ENCODE assay signal across 16 cellular contexts in the genomic region with DNA sequence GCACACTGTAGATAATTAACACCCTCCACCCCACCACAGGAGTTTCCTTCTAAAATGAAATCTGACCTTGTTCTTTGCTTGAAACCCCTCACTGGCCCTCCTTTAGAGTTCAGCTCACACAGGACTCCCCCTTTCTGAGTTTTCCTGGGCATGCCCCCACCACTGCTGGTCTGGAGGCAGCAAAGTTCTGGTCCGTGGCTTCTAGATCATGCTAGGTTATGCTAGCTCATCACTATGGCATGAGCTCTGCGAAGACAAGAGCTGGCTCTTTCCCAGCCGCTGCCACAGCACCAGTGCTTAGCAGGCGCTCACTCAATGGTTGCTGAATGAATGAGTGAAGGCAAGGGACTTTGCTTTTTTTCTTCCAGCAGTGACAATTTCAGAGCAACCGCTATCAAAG.
A peak's percentile ranks its signal among the peaks of the same experiment; 100 is the strongest.
DNase-seq lines count a peak whose midpoint lies in the region; ATAC-seq and TF ChIP-seq lines count a peak whose summit lies in the region.
"Had no signal": no experiment of that assay in that cellular context is flagged by ENCODE, and none has a peak within 500 bp of the region (broad histone marks: within the 10 kb centered on the region; RNA-seq: fewer than 3 reads in every experiment).

No MANE protein-coding gene starts in this region.

- ATAC-seq in HG02763 (IDR thresholded peaks at IDR 0.05; ENCODE audit: unreplicated experiment) = no peak
- ATAC-seq: activated naive CD8-positive, alpha-beta T cell treated with anti-CD3 and anti-CD28 coated beads, Interleukin-2, amount 50 U/mL, for 24 hours; activated T-cell treated with anti-CD3 and anti-CD28 coated beads, Interleukin-2, amount 50 U/mL, for 4 hours; HepG2 had no signal

- H3K27ac Mint-ChIP-seq in nephron progenitor cell = peak overlapping the region; percentile 68
- H3K27ac Mint-ChIP-seq: activated naive CD8-positive, alpha-beta T cell treated with anti-CD3 and anti-CD28 coated beads, Interleukin-2, amount 50 U/mL, for 24 hours had no signal

- no peak for TF ChIP-seq RAD21 in SK-N-SH (IDR thresholded peaks at IDR 0.05; ENCODE audit: low read length)

- no peaks in the 10 kb centered on the region for H3F3A ChIP-seq in SK-N-SH (replicated peaks; ENCODE audit: insufficient read depth)

- H3K4me2 ChIP-seq in SK-N-SH = no peak overlapping the region

- H3K27ac ChIP-seq in SK-N-SH (ENCODE audit: low read depth in 2 of 2, low read length in 1 of 2) (no peak overlapping the region), esophagus muscularis mucosa (replicated peaks in 1 of 4) (peak overlapping the region; percentile 48 to 84 (median 66))
- H3K27ac ChIP-seq: colonic mucosa had no signal

- peaks cover 35% of the 10 kb centered on the region for H3K4me1 Mint-ChIP-seq in nephron progenitor cell

- H3K9me3 ChIP-seq in SK-N-SH (no peaks in the 10 kb centered on the region), esophagus muscularis mucosa (no peaks in the 10 kb centered on the region)
- H3K9me3 ChIP-seq: colonic mucosa had no signal

- peaks cover 6% of the 10 kb centered on the region for H3K36me3 Mint-ChIP-seq in nephron progenitor cell (ENCODE audit: low read depth)

- H3K36me3 ChIP-seq in SK-N-SH (replicated peaks in 1 of 2; ENCODE audit: control insufficient read depth in 1 of 2, insufficient read depth in 2 of 2, low read length in 1 of 2) (peaks cover 8 to 15% of the 10 kb centered on the region in 2 experiments), esophagus muscularis mucosa (peaks cover 0 to 17% (median 9%) of the 10 kb centered on the region in 4 donors)
- H3K36me3 ChIP-seq: colonic mucosa had no signal

- 90% methylated on average over 5 of the region's 5 CpGs for WGBS in SK-N-SH (ENCODE audit: low lambda C conversion rate)
- 77% methylated on average over 5 of the region's 5 CpGs for WGBS in esophagus muscularis mucosa

- TF ChIP-seq EP300 in SK-N-SH (IDR thresholded peaks at IDR 0.05; ENCODE audit: borderline replicate concordance in 1 of 2, low read depth in 1 of 2, low read length in 1 of 2) = no peak
- no peak for TF ChIP-seq EP300 in esophagus muscularis mucosa (IDR thresholded peaks at IDR 0.05)

- intact Hi-C loops in esophagus muscularis mucosa (cut with DNase I) = loop anchor here (10.0 kb wide), 1 partner anchor 162 kb away; no protein-coding TSS in a partner anchor

- H3K27me3 ChIP-seq in SK-N-SH (ENCODE audit: insufficient read depth) = no peaks in the 10 kb centered on the region
- no peaks in the 10 kb centered on the region for H3K27me3 ChIP-seq in esophagus muscularis mucosa
- H3K27me3 ChIP-seq: colonic mucosa had no signal

- DNase-seq in EH (ENCODE audit: low read depth) (peak; percentile 31), SK-N-SH (no peak), esophagus muscularis mucosa (ENCODE audit: extremely low spot score) (no peak), nephron progenitor cell (no peak), NCI-H526 (lab: John Stamatoyannopoulos, UW) (no peak), SHP77 (lab: John Stamatoyannopoulos, UW) (no peak), superior temporal gyrus (ENCODE audit: extremely low spot score) (no peak)
- DNase-seq: activated CD4-positive, alpha-beta T cell treated with anti-CD3 and anti-CD28 coated beads for 48 hours; activated naive CD8-positive, alpha-beta T cell treated with anti-CD3 and anti-CD28 coated beads, Interleukin-2, amount 50 U/mL, for 24 hours; activated T-cell treated with anti-CD3 and anti-CD28 coated beads, Interleukin-2, amount 50 U/mL, for 4 hours; colonic mucosa; mammary epithelial cell; NCI-H2171; SHP77 treated with DMSO at 0.1 percent for 48 hours had no signal

- no peaks in the 10 kb centered on the region for H3K9me3 Mint-ChIP-seq in nephron progenitor cell
- H3K9me3 Mint-ChIP-seq: activated naive CD8-positive, alpha-beta T cell treated with anti-CD3 and anti-CD28 coated beads, Interleukin-2, amount 50 U/mL, for 24 hours; activated T-cell treated with anti-CD3 and anti-CD28 coated beads, Interleukin-2, amount 50 U/mL, for 4 hours had no signal

- no peaks in the 10 kb centered on the region for H3K9me2 ChIP-seq in SK-N-SH

- H2AFZ ChIP-seq in SK-N-SH (ENCODE audit: low read depth) = no peak overlapping the region

- POLR2A ChIA-PET in SK-N-SH (lab: Yijun Ruan, JAX) = interaction anchor here (1.2 kb wide), 1 partner anchor 12 kb away, joined by 3 read pairs; no protein-coding TSS in a partner anchor

- H3K9ac ChIP-seq in SK-N-SH = no peak overlapping the region

- CTCF ChIA-PET in SK-N-SH (lab: Yijun Ruan, JAX) = interaction anchor here (0.8 to 4.2 kb wide), 9 partner anchors 9 to 261 kb away, joined by 3 to 18 read pairs (median 4); no protein-coding TSS in a partner anchor

- TF ChIP-seq CTCF in SK-N-SH (IDR thresholded peaks at IDR 0.05) = no peak
- no peak for TF ChIP-seq CTCF in esophagus muscularis mucosa (IDR thresholded peaks at IDR 0.05)
- TF ChIP-seq CTCF in nephron progenitor cell (IDR thresholded peaks at IDR 0.05) = no peak

- no peaks in the 10 kb centered on the region for H4K20me1 ChIP-seq in SK-N-SH (ENCODE audit: insufficient read depth)

- peaks cover 4% of the 10 kb centered on the region for H3K27me3 Mint-ChIP-seq in nephron progenitor cell (ENCODE audit: low read depth, poor library complexity)
- H3K27me3 Mint-ChIP-seq: activated naive CD8-positive, alpha-beta T cell treated with anti-CD3 and anti-CD28 coated beads, Interleukin-2, amount 50 U/mL, for 24 hours had no signal

- H3K79me2 ChIP-seq in SK-N-SH (ENCODE audit: insufficient read depth) = no peaks in the 10 kb centered on the region

- H3K4me3 Mint-ChIP-seq in nephron progenitor cell = no peak overlapping the region
- H3K4me3 Mint-ChIP-seq: activated naive CD8-positive, alpha-beta T cell treated with anti-CD3 and anti-CD28 coated beads, Interleukin-2, amount 50 U/mL, for 24 hours; activated T-cell treated with anti-CD3 and anti-CD28 coated beads, Interleukin-2, amount 50 U/mL, for 4 hours had no signal

- H3K4me1 ChIP-seq in SK-N-SH (ENCODE audit: control insufficient read depth in 1 of 2, insufficient read depth in 2 of 2, low read depth in 1 of 2, low read length in 1 of 2) (no peaks in the 10 kb centered on the region; a peak in 1 of 4 replicates), esophagus muscularis mucosa (peaks cover 4 to 79% (median 71%) of the 10 kb centered on the region in 4 donors)
- H3K4me1 ChIP-seq: colonic mucosa had no signal

- H3K4me3 ChIP-seq in SK-N-SH (ENCODE audit: low read depth in 2 of 2, low read length in 1 of 2) (no peak overlapping the region), esophagus muscularis mucosa (no peak overlapping the region)
- H3K4me3 ChIP-seq: colonic mucosa had no signal

- TF ChIP-seq POLR2A in esophagus muscularis mucosa (IDR thresholded peaks at IDR 0.05; ENCODE audit: low read depth) = no peak

TF ChIP-seq in SK-N-SH, 30 proteins besides CTCF, POLR2A, EP300 and RAD21:
- TF ChIP-seq TCF12 (IDR thresholded peaks at IDR 0.05) (0 out of 2 replicates have a peak, but pooled peaks have one; percentile 7), SMC3 (IDR thresholded peaks at IDR 0.05; ENCODE audit: low read depth, low read length) (no peak), GATA2 (CRISPR knock-in tag; IDR thresholded peaks at IDR 0.05) (no peak), MXI1 (IDR thresholded peaks at IDR 0.05; ENCODE audit: low read depth, low read length) (no peak)
- TF ChIP-seq, protein P1, sequence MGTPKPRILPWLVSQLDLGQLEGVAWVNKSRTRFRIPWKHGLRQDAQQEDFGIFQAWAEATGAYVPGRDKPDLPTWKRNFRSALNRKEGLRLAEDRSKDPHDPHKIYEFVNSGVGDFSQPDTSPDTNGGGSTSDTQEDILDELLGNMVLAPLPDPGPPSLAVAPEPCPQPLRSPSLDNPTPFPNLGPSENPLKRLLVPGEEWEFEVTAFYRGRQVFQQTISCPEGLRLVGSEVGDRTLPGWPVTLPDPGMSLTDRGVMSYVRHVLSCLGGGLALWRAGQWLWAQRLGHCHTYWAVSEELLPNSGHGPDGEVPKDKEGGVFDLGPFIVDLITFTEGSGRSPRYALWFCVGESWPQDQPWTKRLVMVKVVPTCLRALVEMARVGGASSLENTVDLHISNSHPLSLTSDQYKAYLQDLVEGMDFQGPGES (IDR thresholded peaks at IDR 0.05; ENCODE audit: low read depth, low read length) = no peak

Comparison
In these comparisons a context has a peak if more than half of its experiments do, and no peak if none do; other contexts are left out.
1. H3K27ac ChIP-seq: peak in esophagus muscularis mucosa (4 of 4); none in SK-N-SH (0 of 2).